8 cellular contexts compared by ENCODE assay signal in the genomic region with DNA sequence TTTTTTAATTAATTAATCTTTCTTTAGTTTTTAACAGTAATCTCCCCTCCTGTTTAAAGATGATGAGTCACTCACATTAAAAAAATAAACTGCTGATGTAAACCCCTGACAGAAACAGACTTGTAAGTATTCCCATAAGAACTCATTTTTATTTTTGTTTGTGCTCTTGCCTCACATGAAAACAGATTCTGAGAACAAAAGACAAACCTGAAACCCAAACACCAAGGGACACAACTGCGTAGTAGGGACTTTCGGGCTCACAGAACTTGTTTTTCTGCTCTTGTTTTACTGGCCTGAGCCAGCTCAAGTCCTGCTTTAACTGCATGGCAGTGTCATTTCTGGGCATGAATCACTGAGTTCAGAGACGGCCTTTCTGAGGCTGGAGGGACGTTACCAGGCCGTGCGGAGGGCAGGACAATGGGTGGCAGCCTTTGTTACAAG.
DNase-seq lines count a peak whose midpoint lies in the region; ATAC-seq, FAIRE-seq and TF ChIP-seq lines count a peak whose summit lies in the region.

No MANE protein-coding gene starts in this region.

- peak; percentile 13 for FAIRE-seq in A549 (lab: Jason Lieb, UNC)

- peak overlapping the region; percentile 45; the same call in 1 of the 2 replicates for H3K9ac ChIP-seq in HUES64 (ENCODE audit: low read depth, low read length)

- TF ChIP-seq POLR2A in A549 (IDR thresholded peaks at IDR 0.05; ENCODE audit: low read length) (no peak), prostate gland (IDR thresholded peaks at IDR 0.05) (peak; percentile 64)

- TF ChIP-seq EP300 in A549 (IDR thresholded peaks at IDR 0.05) = 0 out of 5 replicates have a peak, but pooled peaks of 1 of the 2 experiments have one; percentile 19

- H3K4me3 ChIP-seq in A549 (peak overlapping the region; percentile 8; the same call in 1 of the 3 replicates), HUES64 (ENCODE audit: low read length) (no peak overlapping the region), prostate gland (no peak overlapping the region)

- H3K4me1 ChIP-seq in A549 = peaks cover 28% of the 10 kb centered on the region
- peaks cover 34% of the 10 kb centered on the region for H3K4me1 ChIP-seq in HUES64 (ENCODE audit: insufficient read depth, low read length)
- peaks cover 34% of the 10 kb centered on the region for H3K4me1 ChIP-seq in prostate gland (replicated peaks)

- H3K27ac ChIP-seq in A549 (peak overlapping the region; percentile 70 to 88), HUES64 (ENCODE audit: low read depth, low read length) (peak overlapping the region; percentile 57), prostate gland (peak overlapping the region; percentile 90 to 92)

- WGBS in A549 (ENCODE audit: missing lambda C conversion rate) = 4% methylated on average over 6 of the region's 6 CpGs
- 72% methylated on average over 6 of the region's 6 CpGs for WGBS in HUES64
- 10% methylated on average over 6 of the region's 6 CpGs for WGBS in prostate gland

- intact Hi-C loops in left cardiac atrium (cut with DNase I) = no loop called here
- intact Hi-C loops in prostate gland (cut with DNase I) = no loop called here

- DNase-seq in A549 (ENCODE audit: low read depth in 1 of 2, low spot score in 1 of 2) = peak; percentile 48 to 66
- DNase-seq in amniotic epithelial cell (ENCODE audit: low read depth) = peak; percentile 77
- peak; percentile 39 for DNase-seq in left cardiac atrium
- peak; percentile 89 for DNase-seq in prostate gland (ENCODE audit: low spot score)
- no peak for DNase-seq in NCI-H526 (lab: John Stamatoyannopoulos, UW)

- POLR2A ChIA-PET in A549 (lab: Yijun Ruan, JAX) = interaction anchor here (0.6 to 0.8 kb wide), 2 partner anchors 36 to 876 kb away, joined by 3 to 6 read pairs; no protein-coding TSS in a partner anchor

- H3K36me3 ChIP-seq in HUES64 (ENCODE audit: insufficient read depth, low read length) (peaks cover 25% of the 10 kb centered on the region), prostate gland (peaks cover 0 to 2% of the 10 kb centered on the region in 2 donors)

- no peak for TF ChIP-seq RAD21 in A549 (conservative IDR thresholded peaks at IDR 0.05 in 1 of 2, IDR thresholded peaks at IDR 0.05 in 1 of 2)

- H3K4me2 ChIP-seq in A549 = peak overlapping the region; percentile 73

- no peaks in the 10 kb centered on the region for H3K27me3 ChIP-seq in HUES64 (ENCODE audit: insufficient read depth, low read length)
- H3K27me3 ChIP-seq in prostate gland (replicated peaks; ENCODE audit: insufficient read depth) = no peaks in the 10 kb centered on the region

- peak; percentile 97 to 98 for ATAC-seq in A549
- ATAC-seq in GM18909 (IDR thresholded peaks at IDR 0.05; ENCODE audit: poor library complexity, unreplicated experiment) = peak; percentile 66
- ATAC-seq in left cardiac atrium = peak; percentile 51 to 85
- no peak for ATAC-seq in HG02973 (IDR thresholded peaks at IDR 0.05; ENCODE audit: unreplicated experiment)

- CTCF ChIA-PET in A549 (lab: Yijun Ruan, JAX) = interaction anchor here (0.6 to 2.0 kb wide), 2 partner anchors 13 to 113 kb away, joined by 3 to 4 read pairs; no protein-coding TSS in a partner anchor

- H3K9me3 ChIP-seq in A549 (no peaks in the 10 kb centered on the region), HUES64 (ENCODE audit: insufficient read depth, low read depth, low read length) (no peaks in the 10 kb centered on the region), prostate gland (no peaks in the 10 kb centered on the region)

- TF ChIP-seq CTCF in A549 (IDR thresholded peaks at IDR 0.05) = no peak
- TF ChIP-seq CTCF in prostate gland (IDR thresholded peaks at IDR 0.05) = no peak

TF ChIP-seq in A549, 52 proteins besides CTCF, POLR2A, EP300 and RAD21:
- TF ChIP-seq GATA3 (IDR thresholded peaks at IDR 0.05; ENCODE audit: borderline replicate concordance) (no peak), JUNB (IDR thresholded peaks at IDR 0.05) (peak; percentile 59), PHF8 (IDR thresholded peaks at IDR 0.05; ENCODE audit: borderline replicate concordance, low read depth) (no peak), FOSL2 (IDR thresholded peaks at IDR 0.05) (peak; percentile 44), FOSL2 (CRISPR knock-in tag; IDR thresholded peaks at IDR 0.05) (peak; percentile 71), MAFK (IDR thresholded peaks at IDR 0.05; ENCODE audit: partially characterized antibody) (peak; percentile 66), ZSCAN20 (CRISPR knock-in tag; IDR thresholded peaks at IDR 0.05) (no peak), JUN (IDR thresholded peaks at IDR 0.05) (peak in 1 of 2 experiments; percentile 18; a peak in 1 of 5 replicates), NFE2L2 (conservative IDR thresholded peaks at IDR 0.05; ENCODE audit: low read length) (no peak), HES2 (IDR thresholded peaks at IDR 0.05) (no peak)

Comparison
In these comparisons a context has a peak if more than half of its experiments do, and no peak if none do; other contexts are left out.
1. DNase-seq: peak in A549 (2 of 2), amniotic epithelial cell (single experiment), left cardiac atrium (single experiment) and prostate gland (single experiment); none in NCI-H526 (0 of 2).
2. Peak in every context shown above with its lines, with median percentiles within 50 percentile points of each other: H3K27ac ChIP-seq.